ENCODE assay signal across 8 cellular contexts in genomic region chr16:4350365-4350786, GRCh38. TPM values are rescaled to one million over a fixed set of nuclear protein-coding genes. Genes with fewer than 3 reads are reported as not detected.
DNase-seq lines count a peak whose midpoint lies in the region; ATAC-seq and TF ChIP-seq lines count a peak whose summit lies in the region.

No MANE protein-coding gene starts in this region.

- no peaks in the 10 kb centered on the region for H4K20me1 ChIP-seq in mammary epithelial cell (ENCODE audit: insufficient read depth, low read length)

- H3K27me3 ChIP-seq in ACC112 (ENCODE audit: insufficient read depth, low read length) = no peaks in the 10 kb centered on the region
- no peaks in the 10 kb centered on the region for H3K27me3 ChIP-seq in mammary epithelial cell (ENCODE audit: insufficient read depth, low read length)
- H3K27me3 ChIP-seq in mucosa of rectum (ENCODE audit: control insufficient read depth in 2 of 2, insufficient read depth in 2 of 2, low read length in 2 of 2) = no peaks in the 10 kb centered on the region

- dilution Hi-C loops in mammary epithelial cell (cut with HindIII; ENCODE audit: low sequenced_read_pairs) = no loop called here

- ATAC-seq in HG02943 (IDR thresholded peaks at IDR 0.05; ENCODE audit: low read depth, unreplicated experiment) (peak; percentile 20), GM19463 (IDR thresholded peaks at IDR 0.05; ENCODE audit: unreplicated experiment) (no peak), HG02938 (IDR thresholded peaks at IDR 0.05; ENCODE audit: unreplicated experiment) (no peak)

- TSS peak; percentile 23 for BruUV-seq in mammary epithelial cell (replicated peaks; lab: Mats Ljungman, UMichigan)

- H3K27ac ChIP-seq in ACC112 (ENCODE audit: low read depth, low read length) = peak overlapping the region; percentile 58; the same call in 1 of the 2 replicates
- H3K27ac ChIP-seq in mammary epithelial cell (ENCODE audit: insufficient read depth, low read depth, low read length) = peak overlapping the region; percentile 46
- peak overlapping the region; percentile 61 to 78 for H3K27ac ChIP-seq in mucosa of rectum (ENCODE audit: low read depth in 2 of 2, low read length in 2 of 2)

- H3K36me3 ChIP-seq in ACC112 (ENCODE audit: insufficient read depth, low read length) (no peaks in the 10 kb centered on the region), mammary epithelial cell (ENCODE audit: insufficient read depth, low read length) (no peaks in the 10 kb centered on the region), mucosa of rectum (ENCODE audit: control insufficient read depth in 2 of 2, insufficient read depth in 2 of 2, low read length in 2 of 2) (peaks cover 5 to 7% of the 10 kb centered on the region in 2 donors)

- H3K4me3 ChIP-seq in ACC112 (ENCODE audit: low read depth, low read length) (peak overlapping the region; percentile 87), mammary epithelial cell (replicated peaks in 1 of 3; ENCODE audit: insufficient read depth in 1 of 3, low read depth in 2 of 3, low read length in 3 of 3) (peak overlapping the region; percentile 41 to 96 (median 72)), mucosa of rectum (ENCODE audit: low read length in 2 of 2) (peak overlapping the region; percentile 82 to 91)

- in situ Hi-C loops in mammary epithelial cell (cut with MboI; ENCODE audit: low sequenced_read_pairs in 2 of 2) = no loop called here

- H3K4me1 ChIP-seq in ACC112 (ENCODE audit: control insufficient read depth, insufficient read depth, low read length, unreplicated experiment) = peaks cover 10% of the 10 kb centered on the region
- H3K4me1 ChIP-seq in mammary epithelial cell (ENCODE audit: insufficient read depth, low read length) = peaks cover 5% of the 10 kb centered on the region
- peaks cover 6 to 10% of the 10 kb centered on the region in 2 donors for H3K4me1 ChIP-seq in mucosa of rectum (ENCODE audit: control insufficient read depth in 2 of 2, insufficient read depth in 2 of 2, low read length in 2 of 2)

- no peak for TF ChIP-seq CTCF in mammary epithelial cell (conservative IDR thresholded peaks at IDR 0.05 in 1 of 2, IDR thresholded peaks at IDR 0.05 in 1 of 2; ENCODE audit: extremely low read depth in 1 of 2, insufficient read depth in 1 of 2, low read depth in 1 of 2, low read length in 2 of 2)

- 33% methylated on average over 17 of the region's 24 CpGs for WGBS in mammary epithelial cell (ENCODE audit: low coverage, missing lambda C conversion rate)

- DNase-seq in mammary epithelial cell = no peak
- no peak for DNase-seq in SW 1271 (lab: John Stamatoyannopoulos, UW)
- no peak for DNase-seq in activated CD4-positive, CD25-positive, alpha-beta regulatory T cell treated with anti-CD3 and anti-CD28 coated beads, Interleukin-2, amount 50 U/mL, for 72 hours

- intact Hi-C loops in mammary epithelial cell (cut with micrococcal nuclease) = loop anchor here (2.0 to 10.0 kb wide), 2 partner anchors 34 to 194 kb away; partner anchors contain the start of gene GLIS2

- peak overlapping the region; percentile 68 for H3K4me2 ChIP-seq in mammary epithelial cell (ENCODE audit: insufficient read depth, low read depth, low read length)

- H3K9me3 ChIP-seq in mammary epithelial cell (replicated peaks; ENCODE audit: insufficient read depth, low read length) (no peaks in the 10 kb centered on the region), mucosa of rectum (ENCODE audit: control insufficient read depth in 2 of 2, low read length in 2 of 2) (no peaks in the 10 kb centered on the region)

- H2AFZ ChIP-seq in ACC112 (ENCODE audit: low read length, unreplicated experiment) = peak overlapping the region; percentile 83
- peak overlapping the region; percentile 70 for H2AFZ ChIP-seq in mammary epithelial cell (ENCODE audit: low read depth, low read length)

- CTCF ChIA-PET in mammary epithelial cell (lab: Charles Lee; ENCODE audit: low non-redundant PET) = no interaction called here

- peaks cover 42% of the 10 kb centered on the region for H3K79me2 ChIP-seq in ACC112 (ENCODE audit: control insufficient read depth, insufficient read depth, low read length, unreplicated experiment)
- peaks cover 49% of the 10 kb centered on the region for H3K79me2 ChIP-seq in mammary epithelial cell (ENCODE audit: insufficient read depth, low read length)

- H3K9ac ChIP-seq in mammary epithelial cell (ENCODE audit: insufficient read depth, low read length) (peak overlapping the region; percentile 46), mucosa of rectum (ENCODE audit: low read depth in 1 of 2, low read length in 2 of 2) (peak overlapping the region; percentile 81 to 87)

RNA-seq across cellular contexts. Expression of gene PAM16, which starts 0.7 kb away (rescaled TPM):
- total RNA-seq in mammary epithelial cell = 10 to 100 TPM; 20.3 to 62.1 TPM
- polyA plus RNA-seq in mammary epithelial cell = 41.2 TPM
- polyA minus RNA-seq in mammary epithelial cell = 3.8 TPM

RNA-seq across cellular contexts. Expression of gene VASN, which starts 21.3 kb away (rescaled TPM):
- 10 to 100 TPM in 1 of 2 donors, 1 to 10 TPM in 1; 5.0 to 25.5 TPM for total RNA-seq in mammary epithelial cell
- 1.9 TPM for polyA plus RNA-seq in mammary epithelial cell
- 0.67 TPM for polyA minus RNA-seq in mammary epithelial cell

RNA-seq across cellular contexts. Expression of gene GLIS2, which starts 34.5 kb away (rescaled TPM):
- 10 to 100 TPM in 1 of 2 donors, 1 to 10 TPM in 1; 3.3 to 13.5 TPM for total RNA-seq in mammary epithelial cell
- polyA plus RNA-seq in mammary epithelial cell = 3.6 TPM
- polyA minus RNA-seq in mammary epithelial cell = 10.4 TPM
